Comparison of ENCODE assay signal across 20 cellular contexts in genomic region chr10:59901481-59901880, GRCh38. TPM values are rescaled to one million over a fixed set of nuclear protein-coding genes. Genes with fewer than 3 reads are reported as not detected.
DNase-seq lines count a peak whose midpoint lies in the region; ATAC-seq and TF ChIP-seq lines count a peak whose summit lies in the region.
"Had no signal": no experiment of that assay in that cellular context is flagged by ENCODE, and none has a peak within 500 bp of the region (broad histone marks: within the 10 kb centered on the region; RNA-seq: fewer than 3 reads in every experiment).

No MANE protein-coding gene starts in this region.

- DNase-seq in activated CD4-positive, alpha-beta T cell treated with anti-CD3 and anti-CD28 coated beads, Interleukin-2, amount 10 ng/mL, durations not matched to agents 24 days and 14 days = no peak
- DNase-seq in activated CD4-positive, alpha-beta T cell treated with anti-CD3 and anti-CD28 coated beads, Interleukin-2, amount 10 ng/mL, durations not matched to agents 7 days and 5 days = no peak
- DNase-seq in colonic mucosa = no peak
- DNase-seq in vagina (ENCODE audit: extremely low spot score in 2 of 2) = no peak
- no peak for DNase-seq in DMS153 (lab: John Stamatoyannopoulos, UW)
- DNase-seq in activated CD4-positive, alpha-beta memory T cell treated with anti-CD3 and anti-CD28 coated beads for 36 hours = no peak
- DNase-seq: activated CD4-positive, CD25-positive, alpha-beta regulatory T cell; central memory CD4-positive, alpha-beta T cell; effector memory CD8-positive, alpha-beta T cell; foreskin fibroblast; HCEC 1CT; NCI-H1436; stimulated activated CD4-positive, alpha-beta T cell treated with anti-CD3 and anti-CD28 coated beads, Interleukin-4, amount 100 ng/mL, for 1 hour; substantia nigra; T-helper 1 cell had no signal

- no peak for TF ChIP-seq POLR2A in vagina (IDR thresholded peaks at IDR 0.05)

- H3K36me3 Mint-ChIP-seq in activated CD4-positive, alpha-beta T cell treated with anti-CD3 and anti-CD28 coated beads, Interleukin-2, amount 10 ng/mL, durations not matched to agents 24 days and 14 days (ENCODE audit: low read depth) = peaks cover 44% of the 10 kb centered on the region
- H3K36me3 Mint-ChIP-seq in activated CD4-positive, alpha-beta T cell treated with anti-CD3 and anti-CD28 coated beads, Interleukin-2, amount 10 ng/mL, durations not matched to agents 7 days and 5 days (ENCODE audit: low read depth) = peaks cover 22% of the 10 kb centered on the region
- H3K36me3 Mint-ChIP-seq in activated CD4-positive, alpha-beta memory T cell treated with anti-CD3 and anti-CD28 coated beads for 36 hours = peaks cover 39% of the 10 kb centered on the region

- POLR2A ChIA-PET in activated CD4-positive, alpha-beta T cell treated with anti-CD3 and anti-CD28 coated beads, Interleukin-2, amount 10 ng/mL, durations not matched to agents 7 days and 5 days (lab: Charles Lee) = no interaction called here
- POLR2A ChIA-PET in activated CD4-positive, alpha-beta memory T cell treated with anti-CD3 and anti-CD28 coated beads for 36 hours (lab: Charles Lee) = interaction anchor here (1.9 kb wide), 1 partner anchor 14 kb away, joined by 6 read pairs; no protein-coding TSS in a partner anchor

- H3K27ac Mint-ChIP-seq in activated CD4-positive, alpha-beta T cell treated with anti-CD3 and anti-CD28 coated beads, Interleukin-2, amount 10 ng/mL, durations not matched to agents 24 days and 14 days = peak overlapping the region; percentile 6
- no peak overlapping the region for H3K27ac Mint-ChIP-seq in activated CD4-positive, alpha-beta T cell treated with anti-CD3 and anti-CD28 coated beads, Interleukin-2, amount 10 ng/mL, durations not matched to agents 7 days and 5 days
- H3K27ac Mint-ChIP-seq in activated CD4-positive, alpha-beta memory T cell treated with anti-CD3 and anti-CD28 coated beads for 36 hours = no peak overlapping the region
- H3K27ac Mint-ChIP-seq: activated T-helper 2 cell treated with anti-CD3 and anti-CD28 coated beads, Interferon-gamma antibody, Interleukin-2, Interleukin-4, amounts not matched to agents 10 μg/mL and 5 μg/mL and 100 μg/mL, durations not matched to agents 14 hours and 24 hours and 36 hours; effector memory CD8-positive, alpha-beta T cell had no signal

- CTCF ChIA-PET in activated CD4-positive, alpha-beta T cell treated with anti-CD3 and anti-CD28 coated beads, Interleukin-2, amount 10 ng/mL, durations not matched to agents 7 days and 5 days (lab: Charles Lee) = no interaction called here
- CTCF ChIA-PET in activated CD4-positive, alpha-beta memory T cell treated with anti-CD3 and anti-CD28 coated beads for 36 hours (lab: Charles Lee) = interaction anchor here (0.7 to 1.3 kb wide), 2 partner anchors 28 to 37 kb away, joined by 3 read pairs; no protein-coding TSS in a partner anchor

- H3K9me3 ChIP-seq in colonic mucosa (no peaks in the 10 kb centered on the region), muscle layer of colon (ENCODE audit: low read length) (no peaks in the 10 kb centered on the region), vagina (no peaks in the 10 kb centered on the region)
- H3K9me3 ChIP-seq: BLaER1 had no signal

- H3K27ac ChIP-seq in colonic mucosa (peak overlapping the region; percentile 15), muscle layer of colon (ENCODE audit: low read depth, low read length) (peak overlapping the region; percentile 12), vagina (peak overlapping the region; percentile 26)
- H3K27ac ChIP-seq: 22Rv1, BLaER1 had no signal

- intact Hi-C loops in activated CD4-positive, alpha-beta T cell treated with anti-CD3 and anti-CD28 coated beads, Interleukin-2, amount 10 ng/mL, durations not matched to agents 24 days and 14 days (cut with micrococcal nuclease) = loop anchor here (10.0 kb wide), 1 partner anchor 333 kb away; no protein-coding TSS in a partner anchor
- intact Hi-C loops in colonic mucosa (cut with DNase I) (loop anchor here (5.0 to 10.0 kb wide), 2 partner anchors 34 to 133 kb away; no protein-coding TSS in a partner anchor), vagina (cut with DNase I) (no loop called here)
- intact Hi-C loops in activated CD4-positive, alpha-beta memory T cell treated with anti-CD3 and anti-CD28 coated beads for 36 hours (cut with micrococcal nuclease) = loop anchor here (10.0 kb wide), 2 partner anchors 763 to 2003 kb away; partner anchors contain the start of gene ARID5B

- no peak overlapping the region for H3K4me3 Mint-ChIP-seq in activated CD4-positive, alpha-beta T cell treated with anti-CD3 and anti-CD28 coated beads, Interleukin-2, amount 10 ng/mL, durations not matched to agents 24 days and 14 days
- no peak overlapping the region for H3K4me3 Mint-ChIP-seq in activated CD4-positive, alpha-beta T cell treated with anti-CD3 and anti-CD28 coated beads, Interleukin-2, amount 10 ng/mL, durations not matched to agents 7 days and 5 days
- H3K4me3 Mint-ChIP-seq in activated CD4-positive, alpha-beta memory T cell treated with anti-CD3 and anti-CD28 coated beads for 36 hours = no peak overlapping the region
- H3K4me3 Mint-ChIP-seq: effector memory CD8-positive, alpha-beta T cell had no signal

- peak overlapping the region in 1 of 2 donors; percentile 39 for H3K9ac ChIP-seq in colonic mucosa (ENCODE audit: low read depth in 2 of 2, low read length in 2 of 2)
- H3K9ac ChIP-seq in muscle layer of colon (ENCODE audit: low read length) = no peak overlapping the region
- H3K9ac ChIP-seq: BLaER1 had no signal

- ATAC-seq in GM18517 (IDR thresholded peaks at IDR 0.05; ENCODE audit: unreplicated experiment) = no peak
- ATAC-seq: effector memory CD8-positive, alpha-beta T cell had no signal

- H3K9me3 Mint-ChIP-seq in activated CD4-positive, alpha-beta T cell treated with anti-CD3 and anti-CD28 coated beads, Interleukin-2, amount 10 ng/mL, durations not matched to agents 24 days and 14 days = no peaks in the 10 kb centered on the region
- no peaks in the 10 kb centered on the region for H3K9me3 Mint-ChIP-seq in activated CD4-positive, alpha-beta T cell treated with anti-CD3 and anti-CD28 coated beads, Interleukin-2, amount 10 ng/mL, durations not matched to agents 7 days and 5 days
- no peaks in the 10 kb centered on the region for H3K9me3 Mint-ChIP-seq in activated CD4-positive, alpha-beta memory T cell treated with anti-CD3 and anti-CD28 coated beads for 36 hours
- H3K9me3 Mint-ChIP-seq: activated T-helper 2 cell treated with anti-CD3 and anti-CD28 coated beads, Interferon-gamma antibody, Interleukin-2, Interleukin-4, amounts not matched to agents 10 μg/mL and 5 μg/mL and 100 μg/mL, durations not matched to agents 14 hours and 24 hours and 36 hours; effector memory CD8-positive, alpha-beta T cell had no signal

- H3K4me1 ChIP-seq in colonic mucosa = peaks cover 30% of the 10 kb centered on the region
- peaks cover 74% of the 10 kb centered on the region for H3K4me1 ChIP-seq in muscle layer of colon (ENCODE audit: insufficient read depth, low read length)
- peaks cover 75% of the 10 kb centered on the region for H3K4me1 ChIP-seq in vagina

- no peaks in the 10 kb centered on the region for H3K27me3 ChIP-seq in colonic mucosa
- no peaks in the 10 kb centered on the region for H3K27me3 ChIP-seq in muscle layer of colon (ENCODE audit: control insufficient read depth in 1 of 2, insufficient read depth in 2 of 2, low read length in 2 of 2)
- H3K27me3 ChIP-seq in vagina = no peaks in the 10 kb centered on the region
- H3K27me3 ChIP-seq: BLaER1 had no signal

- H3K36me3 ChIP-seq in colonic mucosa (no peaks in the 10 kb centered on the region), muscle layer of colon (ENCODE audit: insufficient read depth, low read length) (peaks cover 5% of the 10 kb centered on the region), vagina (no peaks in the 10 kb centered on the region)

- no peak overlapping the region for H3K4me3 ChIP-seq in colonic mucosa
- H3K4me3 ChIP-seq in muscle layer of colon (ENCODE audit: low read depth in 1 of 2, low read length in 2 of 2) = no peak overlapping the region
- H3K4me3 ChIP-seq in vagina = no peak overlapping the region
- H3K4me3 ChIP-seq: BLaER1 had no signal

- TF ChIP-seq CTCF in colonic mucosa (IDR thresholded peaks at IDR 0.05) = no peak
- TF ChIP-seq CTCF in vagina (IDR thresholded peaks at IDR 0.05) = no peak

- no peaks in the 10 kb centered on the region for H3K27me3 Mint-ChIP-seq in activated CD4-positive, alpha-beta T cell treated with anti-CD3 and anti-CD28 coated beads, Interleukin-2, amount 10 ng/mL, durations not matched to agents 24 days and 14 days
- no peaks in the 10 kb centered on the region for H3K27me3 Mint-ChIP-seq in activated CD4-positive, alpha-beta T cell treated with anti-CD3 and anti-CD28 coated beads, Interleukin-2, amount 10 ng/mL, durations not matched to agents 7 days and 5 days
- no peaks in the 10 kb centered on the region for H3K27me3 Mint-ChIP-seq in activated CD4-positive, alpha-beta memory T cell treated with anti-CD3 and anti-CD28 coated beads for 36 hours
- H3K27me3 Mint-ChIP-seq: effector memory CD8-positive, alpha-beta T cell had no signal

- H3K4me1 Mint-ChIP-seq in activated CD4-positive, alpha-beta T cell treated with anti-CD3 and anti-CD28 coated beads, Interleukin-2, amount 10 ng/mL, durations not matched to agents 24 days and 14 days = peaks cover 61% of the 10 kb centered on the region
- peaks cover 54% of the 10 kb centered on the region for H3K4me1 Mint-ChIP-seq in activated CD4-positive, alpha-beta T cell treated with anti-CD3 and anti-CD28 coated beads, Interleukin-2, amount 10 ng/mL, durations not matched to agents 7 days and 5 days
- peaks cover 73% of the 10 kb centered on the region for H3K4me1 Mint-ChIP-seq in activated CD4-positive, alpha-beta memory T cell treated with anti-CD3 and anti-CD28 coated beads for 36 hours (ENCODE audit: low read depth)

RNA-seq across cellular contexts. Expression of gene CCDC6, which starts 4.9 kb away (rescaled TPM):
- 83.2 and 85.1 TPM in 2 replicates for total RNA-seq in activated CD4-positive, alpha-beta T cell treated with anti-CD3 and anti-CD28 coated beads, Interleukin-2, amount 10 ng/mL, durations not matched to agents 24 days and 14 days
- total RNA-seq in activated CD4-positive, alpha-beta T cell treated with anti-CD3 and anti-CD28 coated beads, Interleukin-2, amount 10 ng/mL, durations not matched to agents 7 days and 5 days = 10 to 100 TPM; 18.9 to 21.8 TPM
- 10 to 100 TPM; 65.8 to 91.0 TPM for total RNA-seq in colonic mucosa
- 47.4 TPM for total RNA-seq in vagina
- total RNA-seq in activated CD4-positive, alpha-beta memory T cell treated with anti-CD3 and anti-CD28 coated beads for 36 hours = 10 to 100 TPM; 49.1 to 51.5 TPM
